In genomic region chr18:5058768-5059539, GRCh38 we compare ENCODE assay signal across 8 cellular contexts.
DNase-seq lines count a peak whose midpoint lies in the region; ATAC-seq, FAIRE-seq and TF ChIP-seq lines count a peak whose summit lies in the region.

No MANE protein-coding gene starts in this region.

- H3K36me3 ChIP-seq in GM06990 (ENCODE audit: control insufficient read depth, insufficient read depth, low read length) (no peaks in the 10 kb centered on the region), left lung (no peaks in the 10 kb centered on the region), tibial artery (no peaks in the 10 kb centered on the region)

- H3K9me3 ChIP-seq in left lung, result no peaks in the 10 kb centered on the region
- H3K9me3 ChIP-seq in tibial artery, result no peaks in the 10 kb centered on the region

- H3K27ac ChIP-seq in left lung (no peak overlapping the region), tibial artery (no peak overlapping the region)

- intact Hi-C loops in left lung (cut with DNase I), result loop anchor here in 1 of 2 donors (10.0 kb wide), 1 partner anchor 954 kb away; no protein-coding TSS in a partner anchor
- intact Hi-C loops in tibial artery (cut with DNase I; ENCODE audit: low total_unique reads), result no loop called here

- H3K27me3 ChIP-seq in GM06990 (replicated peaks; ENCODE audit: control insufficient read depth, insufficient read depth, low read length), result no peaks in the 10 kb centered on the region
- H3K27me3 ChIP-seq in left lung, result no peaks in the 10 kb centered on the region
- no peaks in the 10 kb centered on the region for H3K27me3 ChIP-seq in tibial artery

- FAIRE-seq in H54 (lab: Jason Lieb, UNC), result no peak

- DNase-seq in GM06990 (ENCODE audit: extremely low read depth, insufficient read length), result peak; percentile 38
- DNase-seq in activated CD4-positive, alpha-beta T cell treated with anti-CD3 and anti-CD28 coated beads for 48 hours, result peak; percentile 34
- DNase-seq in left lung, result no peak
- no peak for DNase-seq in DMS114 treated with DMSO at 0.1 percent for 48 hours (lab: John Stamatoyannopoulos, UW; ENCODE audit: unreplicated experiment)
- no peak for DNase-seq in tibial artery
- no peak for DNase-seq in H54 (ENCODE audit: insufficient read length, low spot score)

- TF ChIP-seq CTCF in GM06990 (IDR thresholded peaks at IDR 0.05; ENCODE audit: insufficient read depth, low read length, poor library complexity, severe bottlenecking), result no peak
- no peak for TF ChIP-seq CTCF in left lung (IDR thresholded peaks at IDR 0.05)
- no peak for TF ChIP-seq CTCF in tibial artery (IDR thresholded peaks at IDR 0.05)

- ATAC-seq in HG02884 (IDR thresholded peaks at IDR 0.05; ENCODE audit: unreplicated experiment) (peak; percentile 44), left lung (peak; percentile 30), HG03280 (IDR thresholded peaks at IDR 0.05; ENCODE audit: unreplicated experiment) (no peak)

- TF ChIP-seq POLR2A in H54 (IDR thresholded peaks at IDR 0.05; ENCODE audit: low read depth, low read length), result no peak

- H3K4me3 ChIP-seq in GM06990 (replicated peaks; ENCODE audit: low read depth, low read length) (no peak overlapping the region), left lung (no peak overlapping the region), tibial artery (no peak overlapping the region)

- H3K4me1 ChIP-seq in left lung (peaks cover 0 to 11% of the 10 kb centered on the region in 2 donors), tibial artery (no peaks in the 10 kb centered on the region)

Comparison
In these comparisons a context has a peak if more than half of its experiments do, and no peak if none do; other contexts are left out.
1. DNase-seq: peak in GM06990 (single experiment) and activated CD4-positive, alpha-beta T cell treated with anti-CD3 and anti-CD28 coated beads for 48 hours (single experiment); none in left lung (0 of 2), DMS114 treated with DMSO at 0.1 percent for 48 hours (single experiment), tibial artery (0 of 2) and H54 (single experiment).